8 cellular contexts compared by ENCODE assay signal in genomic region chr17:28842282-28843012, GRCh38. TPM values are rescaled to one million over a fixed set of nuclear protein-coding genes. Genes with fewer than 3 reads are reported as not detected.
DNase-seq lines count a peak whose midpoint lies in the region; ATAC-seq and TF ChIP-seq lines count a peak whose summit lies in the region.

Gene FAM222B (minus strand): TSS chr17:28842790. CDS start chr17:28766667, 76,123 bp downstream.

- H3K4me1 Mint-ChIP-seq in activated B cell treated with CpG ODN at 0.5 μM for 24 hours (peaks cover 24% of the 10 kb centered on the region), immature natural killer cell (peaks cover 27 to 31% of the 10 kb centered on the region in 2 donors)

- H3K4me3 ChIP-seq in cardiac fibroblast (replicated peaks in 1 of 2; ENCODE audit: low read depth in 2 of 2, low read length in 2 of 2): peak within 1 kb of the TSS; percentile 67 to 94

- CTCF ChIA-PET in activated B cell treated with CpG ODN at 0.5 μM for 24 hours (lab: Charles Lee): interaction anchor here (0.8 to 2.5 kb wide), 10 partner anchors 10 to 181 kb away, joined by 3 to 17 read pairs (median 4); partner anchors contain the start of genes FLOT2, SDF2, SUPT6H and TLCD1

- H3K27ac Mint-ChIP-seq in activated B cell treated with CpG ODN at 0.5 μM for 24 hours (peak within 1 kb of the TSS; percentile 91), immature natural killer cell (peak within 1 kb of the TSS; percentile 95 to 98 (median 97))

- no peak for TF ChIP-seq CTCF in activated B cell treated with CpG ODN at 0.5 μM for 24 hours (IDR thresholded peaks at IDR 0.05)
- no peak for TF ChIP-seq CTCF in cardiac fibroblast (IDR thresholded peaks at IDR 0.05; ENCODE audit: low read depth, low read length)

- no peaks in the 10 kb centered on the region for H3K9me3 Mint-ChIP-seq in activated B cell treated with CpG ODN at 0.5 μM for 24 hours
- no peaks in the 10 kb centered on the region for H3K9me3 Mint-ChIP-seq in immature natural killer cell

- DNase-seq in NK-92 treated with Interleukin-12 subunit alpha and Interleukin-12 subunit beta, amount 100 ng/mL, for 24 hours (lab: John Stamatoyannopoulos, UW): peak; percentile 83
- DNase-seq in NK-92 (lab: John Stamatoyannopoulos, UW; ENCODE audit: unreplicated experiment) (no peak), NCI-H2227 treated with DMSO at 0.1 percent for 48 hours (lab: John Stamatoyannopoulos, UW) (peak; percentile 79), activated B cell treated with CpG ODN at 0.5 μM for 24 hours (peak; percentile 84), cardiac fibroblast (ENCODE audit: low read depth in 2 of 2) (peak; percentile 83 to 86), immature natural killer cell (peak; percentile 88 to 90 (median 88)), smooth muscle cell of the brain vasculature (ENCODE audit: low read depth, low spot score) (peak; percentile 57)

- peak; percentile 61 for ATAC-seq in HG03097 (IDR thresholded peaks at IDR 0.05; ENCODE audit: low FRiP score, unreplicated experiment)
- ATAC-seq in activated B cell treated with CpG ODN at 0.5 μM for 24 hours (ENCODE audit: low read depth): peak; percentile 98

- peak within 1 kb of the TSS; percentile 96 for H3K4me3 Mint-ChIP-seq in activated B cell treated with CpG ODN at 0.5 μM for 24 hours
- H3K4me3 Mint-ChIP-seq in immature natural killer cell: peak within 1 kb of the TSS; percentile 95 to 99 (median 98)

- H3K27me3 Mint-ChIP-seq in activated B cell treated with CpG ODN at 0.5 μM for 24 hours: no peaks in the 10 kb centered on the region
- H3K27me3 Mint-ChIP-seq in immature natural killer cell (ENCODE audit: low read depth in 3 of 3): peaks cover 0 to 5% (median 4%) of the 10 kb centered on the region in 3 donors

- intact Hi-C loops in activated B cell treated with CpG ODN at 0.5 μM for 24 hours (cut with micrococcal nuclease): loop anchor here (1.0 to 2.0 kb wide), 6 partner anchors 12 to 114 kb away; partner anchors contain the start of genes DHRS13 and NEK8

- POLR2A ChIA-PET in activated B cell treated with CpG ODN at 0.5 μM for 24 hours (lab: Charles Lee): interaction anchor here (0.6 to 2.5 kb wide), 21 partner anchors 11 to 298 kb away, joined by 3 to 20 read pairs (median 7); partner anchors contain the start of genes BLTP2, DHRS13, ERAL1 and FLOT2

- H3K36me3 Mint-ChIP-seq in activated B cell treated with CpG ODN at 0.5 μM for 24 hours (ENCODE audit: low read depth) (peaks cover 15% of the 10 kb centered on the region), immature natural killer cell (no peaks in the 10 kb centered on the region)

RNA-seq across cellular contexts. Expression of gene FAM222B, which starts in this region (rescaled TPM):
- total RNA-seq in activated B cell treated with CpG ODN at 0.5 μM for 24 hours: 15.6 and 16.0 TPM in 2 replicates
- 10 to 100 TPM in 1 of 3 donors, 1 to 10 TPM in 2; 2.5 to 13.7 (median 4.9) TPM for polyA plus RNA-seq in immature natural killer cell
